34 cellular contexts compared by ENCODE assay signal in genomic region chr20:18908109-18908508, GRCh38.
"Had no signal": no experiment of that assay in that cellular context is flagged by ENCODE, and none has a peak within 500 bp of the region (broad histone marks: within the 10 kb centered on the region; RNA-seq: fewer than 3 reads in every experiment).

No MANE protein-coding gene starts in this region.

- H3K36me3 ChIP-seq: MG63 had no signal

- DNase-seq: Karpas-422, Kasumi-1, KG1, MG63, MM.1S, MV-4-11, NCI-H1048, NCI-H1092, NCI-H1092 treated with DMSO at 0.1 percent for 48 hours, NCI-H1105, NCI-H1105 treated with DMSO at 0.1 percent for 48 hours, NCI-H1417, NCI-H1417 treated with DMSO at 0.1 percent for 48 hours, NCI-H1436, NCI-H1436 treated with DMSO at 0.1 percent for 48 hours, NCI-H146, NCI-H1694, NCI-H1694 treated with DMSO at 0.1 percent for 48 hours, NCI-H187, NCI-H187 treated with DMSO at 0.1 percent for 48 hours, NCI-H1930, NCI-H2029, NCI-H2029 treated with DMSO at 0.1 percent for 48 hours, NCI-H2081, NCI-H2081 treated with DMSO at 0.1 percent for 48 hours, NCI-H2107, NCI-H2171, NCI-H2171 treated with DMSO at 0.1 percent for 48 hours, NCI-H2227 treated with DMSO at 0.1 percent for 48 hours, NCI-H226, NCI-H345, NCI-H446, NCI-H446 treated with DMSO at 0.1 percent for 48 hours had no signal

- H3K9ac ChIP-seq: KMS-11 had no signal

- H3K4me2 ChIP-seq: KMS-11 had no signal

- H3K27me3 ChIP-seq: MG63 had no signal

- H3K9me3 ChIP-seq: MG63 had no signal

- H3K4me3 ChIP-seq: MG63 had no signal

- H3K27ac ChIP-seq: KMS-11 had no signal
